In the genomic region with DNA sequence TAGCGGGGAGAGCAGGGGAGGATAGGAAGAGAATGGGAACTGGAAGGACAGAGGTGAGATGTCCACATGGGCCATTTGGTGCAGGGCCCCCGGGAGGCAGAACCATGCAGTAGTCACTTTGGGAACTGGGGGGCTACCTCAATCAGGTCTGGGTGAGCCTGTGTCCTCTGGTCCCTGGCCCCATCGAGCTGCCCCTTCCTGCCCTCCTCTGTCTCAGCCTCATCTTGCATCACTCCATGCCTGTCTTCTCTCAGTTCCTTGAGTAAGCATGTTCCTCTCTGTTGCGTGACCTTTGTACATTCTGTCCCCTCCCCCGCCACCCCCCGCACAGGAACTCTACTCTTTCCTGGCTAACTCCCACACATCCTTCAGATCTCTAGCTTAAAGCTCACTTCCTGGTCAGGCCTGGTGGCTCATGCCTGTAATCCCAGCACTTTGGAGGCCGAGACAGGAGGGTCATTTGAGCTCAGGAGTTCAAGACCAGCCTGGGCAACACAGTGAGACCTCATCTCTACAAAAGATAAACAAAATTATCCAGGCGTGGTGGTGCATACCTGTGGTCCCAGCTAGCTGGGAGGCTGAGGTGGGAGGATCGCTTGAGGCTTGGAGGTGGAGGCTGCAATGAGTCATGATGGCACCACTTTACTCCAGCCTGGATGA, we compare ENCODE assay signal across 10 cellular contexts. TPM values are rescaled to one million over a fixed set of nuclear protein-coding genes. Genes with fewer than 3 reads are reported as not detected.
DNase-seq lines count a peak whose midpoint lies in the region; ATAC-seq and TF ChIP-seq lines count a peak whose summit lies in the region.
"Had no signal": no experiment of that assay in that cellular context is flagged by ENCODE, and none has a peak within 500 bp of the region (broad histone marks: within the 10 kb centered on the region; RNA-seq: fewer than 3 reads in every experiment).

No MANE protein-coding gene starts in this region.

- TF ChIP-seq CTCF in NB4 (IDR thresholded peaks at IDR 0.05; ENCODE audit: low read depth, low read length): no peak

- DNase-seq in CD1c-positive myeloid dendritic cell (ENCODE audit: extremely low spot score) (peak; percentile 94), NB4 (ENCODE audit: low read depth) (peak; percentile 96), amniotic epithelial cell (ENCODE audit: low read depth) (peak; percentile 94), mesenteric fat pad (ENCODE audit: low spot score) (peak; percentile 69), NCI-H1092 treated with DMSO at 0.1 percent for 48 hours (lab: John Stamatoyannopoulos, UW) (no peak)
- DNase-seq: NCI-H2029 had no signal

- no peak for TF ChIP-seq POLR2A in NB4 (IDR thresholded peaks at IDR 0.05; ENCODE audit: extremely low read depth, insufficient read length)

- H3K4me3 ChIP-seq in NB4 (ENCODE audit: low read depth, low read length): no peak overlapping the region
- H3K4me3 ChIP-seq: uterus had no signal

- no peak for ATAC-seq in GM18861 (IDR thresholded peaks at IDR 0.05; ENCODE audit: unreplicated experiment)
- no peak for ATAC-seq in HG03469 (IDR thresholded peaks at IDR 0.05; ENCODE audit: unreplicated experiment)
- ATAC-seq in esophagus mucosa: no peak

RNA-seq across cellular contexts. Expression of gene FOS, which starts 23.2 kb away (rescaled TPM):
- total RNA-seq in mesenteric fat pad (1,900 TPM), esophagus mucosa (125 TPM)

Comparison
In these comparisons a context has a peak if more than half of its experiments do, and no peak if none do; other contexts are left out.
1. RNA of gene FOS, which starts 23.2 kb away (total RNA-seq): 1,900 TPM in mesenteric fat pad (single experiment); 125 TPM in esophagus mucosa (single experiment); every median in the first group is over 10 times any median in the second.